In the genomic region with DNA sequence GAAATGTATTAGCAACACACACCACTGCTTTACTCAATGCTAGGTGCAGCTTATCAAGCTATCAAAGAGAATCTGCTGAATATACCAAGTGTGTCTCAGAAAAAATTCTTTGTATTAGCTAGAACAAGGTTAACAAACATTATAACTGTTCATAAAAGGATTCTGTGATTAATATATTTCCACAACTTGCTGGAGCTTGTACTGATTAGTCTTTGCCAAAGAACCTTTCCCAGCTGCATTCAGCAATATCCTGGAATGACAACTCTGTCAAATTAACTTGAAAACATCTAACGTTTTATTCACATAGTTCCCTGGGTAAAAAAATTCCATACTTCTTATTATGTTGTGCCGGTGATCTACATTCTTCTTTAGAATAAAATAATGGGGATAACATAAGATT, we compare ENCODE assay signal across 28 cellular contexts.
"Had no signal": no experiment of that assay in that cellular context is flagged by ENCODE, and none has a peak within 500 bp of the region (broad histone marks: within the 10 kb centered on the region; RNA-seq: fewer than 3 reads in every experiment).

No MANE protein-coding gene starts in this region.

- H3K27me3 ChIP-seq: ascending aorta, esophagus squamous epithelium had no signal

- H3K36me3 ChIP-seq: ascending aorta, esophagus squamous epithelium had no signal

- H3K27ac ChIP-seq: ascending aorta, epithelial cell of prostate, esophagus squamous epithelium had no signal

- ATAC-seq: activated CD4-positive, alpha-beta T cell treated with anti-CD3 and anti-CD28 coated beads for 36 hours; activated CD8-positive, alpha-beta T cell treated with anti-CD3 and anti-CD28 coated beads, Interleukin-2, amount 10 ng/mL, durations not matched to agents 7 days and 5 days; activated naive CD4-positive, alpha-beta T cell treated with anti-CD3 and anti-CD28 coated beads, Interleukin-2, amount 50 U/mL, for 72 hours; activated T-cell treated with anti-CD3 and anti-CD28 coated beads, Interleukin-2, amount 50 U/mL, for 72 hours; effector memory CD8-positive, alpha-beta T cell; T-helper 17 cell had no signal

- H3K4me3 ChIP-seq: ascending aorta, esophagus squamous epithelium had no signal

- H3K9me3 ChIP-seq: ascending aorta, esophagus squamous epithelium had no signal

- DNase-seq: activated CD4-positive, alpha-beta memory T cell treated with anti-CD3 and anti-CD28 coated beads for 36 hours; activated CD4-positive, alpha-beta T cell treated with anti-CD3 and anti-CD28 coated beads for 36 hours; activated CD4-positive, alpha-beta T cell treated with anti-CD3 and anti-CD28 coated beads, Interleukin-2, amount 10 ng/mL, durations not matched to agents 24 days and 14 days; activated CD4-positive, CD25-positive, alpha-beta regulatory T cell; activated CD4-positive, CD25-positive, alpha-beta regulatory T cell treated with anti-CD3 and anti-CD28 coated beads, Interleukin-2, amount 50 U/mL, for 72 hours; activated CD8-positive, alpha-beta memory T cell treated with anti-CD3 and anti-CD28 coated beads, Interleukin-2, amount 50 U/mL, for 48 hours; activated CD8-positive, alpha-beta T cell treated with anti-CD3 and anti-CD28 coated beads, Interleukin-2, amount 10 ng/mL, durations not matched to agents 7 days and 5 days; activated gamma-delta T cell; activated naive CD4-positive, alpha-beta T cell; activated naive CD4-positive, alpha-beta T cell treated with anti-CD3 and anti-CD28 coated beads, Interleukin-2, amount 10 ng/mL, durations not matched to agents 7 days and 5 days; activated naive CD8-positive, alpha-beta T cell treated with anti-CD3 and anti-CD28 coated beads, Interleukin-2, amount 10 ng/mL, durations not matched to agents 7 days and 5 days; activated T-cell treated with anti-CD3 and anti-CD28 coated beads for 4 hours; activated T-cell treated with anti-CD3 and anti-CD28 coated beads, Interleukin-2, amount 50 U/mL, for 24 hours; activated T-cell treated with anti-CD3 and anti-CD28 coated beads, Interleukin-2, amount 50 U/mL, for 72 hours; caudate nucleus; cortex of kidney; dermis blood vessel endothelial cell; effector CD4-positive, alpha-beta T cell; effector memory CD8-positive, alpha-beta T cell; esophagus squamous epithelium; head of caudate nucleus; hippocampal formation; T-helper 17 cell had no signal

- FAIRE-seq: colon, frontal cortex had no signal
